ENCODE assay signal across 8 cellular contexts in genomic region chrY:2841471-2841893, GRCh38. TPM values are rescaled to one million over a fixed set of nuclear protein-coding genes. Genes with fewer than 3 reads are reported as not detected.
A peak's percentile ranks its signal among the peaks of the same experiment; 100 is the strongest.
DNase-seq lines count a peak whose midpoint lies in the region; FAIRE-seq and TF ChIP-seq lines count a peak whose summit lies in the region.

Gene RPS4Y1 (plus strand): TSS chrY:2841602. CDS start chrY:2841625, 23 bp downstream.

- H4K20me1 ChIP-seq in PC-9 (ENCODE audit: insufficient read depth): no peaks in the 10 kb centered on the region

- CTCF ChIA-PET in Calu3 (lab: Charles Lee) (no interaction called here), PC-9 (lab: Charles Lee) (no interaction called here)

- peak; percentile 63 for FAIRE-seq in RCC 7860 (lab: Jason Lieb, UNC)

- H3K9me2 ChIP-seq in PC-9 (ENCODE audit: insufficient read depth): no peaks in the 10 kb centered on the region

- no peak within 1 kb of the TSS for H2AFZ ChIP-seq in PC-9

- no peak within 1 kb of the TSS for H3K27ac ChIP-seq in PC-9

- BruUV-seq in Calu3 (replicated peaks; lab: Mats Ljungman, UMichigan) (no TSS peak), PC-9 (replicated peaks; lab: Mats Ljungman, UMichigan) (no TSS peak)

- H3F3A ChIP-seq in PC-9 (ENCODE audit: insufficient read depth, low read depth): no peaks in the 10 kb centered on the region

- no peak within 1 kb of the TSS for H3K4me3 Mint-ChIP-seq in Calu3 (ENCODE audit: low read depth, unreplicated experiment)

- H3K9me3 ChIP-seq in mucosa of stomach (ENCODE audit: control insufficient read depth, low read length) (no peaks in the 10 kb centered on the region), PC-9 (ENCODE audit: insufficient read depth, low read depth) (no peaks in the 10 kb centered on the region)

- no peak for TF ChIP-seq CTCF in HFF-Myc (IDR thresholded peaks at IDR 0.05; ENCODE audit: low read depth, low read length, missing control alignments)
- no peak for TF ChIP-seq CTCF in cardiac fibroblast (IDR thresholded peaks at IDR 0.05; ENCODE audit: low read depth, low read length)
- no peak for TF ChIP-seq CTCF in Calu3 (IDR thresholded peaks at IDR 0.05; ENCODE audit: unreplicated experiment)
- no peak for TF ChIP-seq CTCF in PC-9 (conservative IDR thresholded peaks at IDR 0.05)

- peak; percentile 75 for DNase-seq in Ammon's horn (ENCODE audit: low spot score)
- DNase-seq in HFF-Myc (ENCODE audit: extremely low read depth, low read depth): peak; percentile 46
- DNase-seq in RCC 7860 (ENCODE audit: low spot score): peak; percentile 70
- peak; percentile 84 to 87 for DNase-seq in cardiac fibroblast (ENCODE audit: low read depth in 2 of 2)
- DNase-seq in amniotic stem cell (lab: John Stamatoyannopoulos, UW): no peak
- DNase-seq in Calu3: no peak
- DNase-seq in PC-9: no peak

- H3K9me3 Mint-ChIP-seq in Calu3 (ENCODE audit: low read depth, unreplicated experiment): no peaks in the 10 kb centered on the region

- POLR2A ChIA-PET in PC-9 (lab: Charles Lee; ENCODE audit: unreplicated experiment): no interaction called here

- no peaks in the 10 kb centered on the region for H3K36me3 Mint-ChIP-seq in Calu3 (ENCODE audit: insufficient read depth, unreplicated experiment)

- intact Hi-C loops in Calu3 (cut with micrococcal nuclease; ENCODE audit: unreplicated experiment) (no loop called here), PC-9 (cut with micrococcal nuclease; ENCODE audit: unreplicated experiment) (no loop called here)

- no peak within 1 kb of the TSS for H3K4me2 ChIP-seq in PC-9

- H3K9ac ChIP-seq in mucosa of stomach (ENCODE audit: low read length): peak within 1 kb of the TSS; percentile 80

- H3K27me3 ChIP-seq in mucosa of stomach (ENCODE audit: control insufficient read depth, insufficient read depth, low read length) (no peaks in the 10 kb centered on the region), PC-9 (ENCODE audit: insufficient read depth, low read depth) (no peaks in the 10 kb centered on the region)

- H3K36me3 ChIP-seq in mucosa of stomach (ENCODE audit: control insufficient read depth, insufficient read depth, low read length) (no peaks in the 10 kb centered on the region), PC-9 (ENCODE audit: low read depth) (no peaks in the 10 kb centered on the region)

- no peaks in the 10 kb centered on the region for H3K27me3 Mint-ChIP-seq in Calu3 (ENCODE audit: unreplicated experiment)

- H3K4me3 ChIP-seq in HFF-Myc (replicated peaks; ENCODE audit: low read depth, low read length) (peak within 1 kb of the TSS; percentile 87), cardiac fibroblast (replicated peaks in 1 of 2; ENCODE audit: low read depth in 2 of 2, low read length in 2 of 2) (peak within 1 kb of the TSS; percentile 67 to 71), mucosa of stomach (ENCODE audit: low read length) (peak within 1 kb of the TSS; percentile 56), PC-9 (no peak within 1 kb of the TSS)

- H3K4me1 Mint-ChIP-seq in Calu3 (ENCODE audit: low read depth, unreplicated experiment): no peaks in the 10 kb centered on the region

- no peaks in the 10 kb centered on the region for H3K79me2 ChIP-seq in PC-9 (ENCODE audit: low read depth)

- H3K4me1 ChIP-seq in mucosa of stomach (ENCODE audit: control insufficient read depth, insufficient read depth, low read length): peaks cover 8% of the 10 kb centered on the region
- no peaks in the 10 kb centered on the region for H3K4me1 ChIP-seq in PC-9 (replicated peaks; ENCODE audit: insufficient read depth)

- H3K27ac Mint-ChIP-seq in Calu3 (ENCODE audit: unreplicated experiment): no peak within 1 kb of the TSS

RNA-seq across cellular contexts. Expression of gene RPS4Y1, which starts in this region (rescaled TPM):
- total RNA-seq in Calu3 (2022) (not detected in 2 replicates), PC-9 (2021) (not detected in 2 replicates)

Comparison
In these comparisons a context has a peak if more than half of its experiments do, and no peak if none do; other contexts are left out.
1. DNase-seq: peak in Ammon's horn (single experiment), HFF-Myc (single experiment), RCC 7860 (single experiment) and cardiac fibroblast (2 of 2); none in amniotic stem cell (single experiment), Calu3 (single experiment) and PC-9 (0 of 2).